15 cellular contexts compared by ENCODE assay signal in the genomic region with DNA sequence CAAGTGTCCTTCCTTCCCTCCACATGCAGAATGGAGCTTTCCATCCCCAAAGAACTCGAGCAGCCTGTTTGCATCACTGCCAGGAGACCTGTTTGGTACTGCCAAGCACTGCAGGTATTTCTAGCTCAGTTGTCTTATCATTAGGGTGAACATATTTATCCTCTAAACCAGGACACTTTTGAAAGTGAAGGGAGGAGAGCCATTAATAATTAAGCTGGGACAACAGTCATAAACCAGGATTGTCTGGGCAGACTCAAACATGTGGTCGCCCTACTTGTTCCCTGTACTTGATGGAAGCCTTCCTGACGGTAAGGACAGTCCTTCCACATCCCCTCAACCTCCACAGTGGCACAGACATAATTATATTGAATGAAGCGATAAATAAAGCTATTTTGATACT.
DNase-seq lines count a peak whose midpoint lies in the region; ATAC-seq and TF ChIP-seq lines count a peak whose summit lies in the region.
"Had no signal": no experiment of that assay in that cellular context is flagged by ENCODE, and none has a peak within 500 bp of the region (broad histone marks: within the 10 kb centered on the region; RNA-seq: fewer than 3 reads in every experiment).

No MANE protein-coding gene starts in this region.

- intact Hi-C loops in activated CD4-positive, alpha-beta T cell treated with anti-CD3 and anti-CD28 coated beads, Interleukin-2, amount 10 ng/mL, durations not matched to agents 24 days and 14 days (cut with micrococcal nuclease): loop anchor here (5.0 to 10.0 kb wide), 3 partner anchors 38 to 97 kb away; no protein-coding TSS in a partner anchor
- intact Hi-C loops in heart left ventricle (cut with DNase I): no loop called here

- H3K27ac Mint-ChIP-seq in activated CD4-positive, alpha-beta T cell treated with anti-CD3 and anti-CD28 coated beads, Interleukin-2, amount 10 ng/mL, durations not matched to agents 24 days and 14 days: peak overlapping the region; percentile 80
- no peak overlapping the region for H3K27ac Mint-ChIP-seq in activated CD4-positive, alpha-beta T cell treated with anti-CD3 and anti-CD28 coated beads, Interleukin-2, amount 10 ng/mL, durations not matched to agents 7 days and 5 days
- peak overlapping the region in 6 of 10 donors; percentile 53 to 89 (median 74) for H3K27ac Mint-ChIP-seq in naive thymus-derived CD8-positive, alpha-beta T cell

- H3K9me3 Mint-ChIP-seq in activated CD4-positive, alpha-beta T cell treated with anti-CD3 and anti-CD28 coated beads, Interleukin-2, amount 10 ng/mL, durations not matched to agents 24 days and 14 days: no peaks in the 10 kb centered on the region
- H3K9me3 Mint-ChIP-seq in activated CD4-positive, alpha-beta T cell treated with anti-CD3 and anti-CD28 coated beads, Interleukin-2, amount 10 ng/mL, durations not matched to agents 7 days and 5 days: no peaks in the 10 kb centered on the region
- H3K9me3 Mint-ChIP-seq in naive thymus-derived CD8-positive, alpha-beta T cell: no peaks in the 10 kb centered on the region

- POLR2A ChIA-PET in activated CD4-positive, alpha-beta T cell treated with anti-CD3 and anti-CD28 coated beads, Interleukin-2, amount 10 ng/mL, durations not matched to agents 7 days and 5 days (lab: Charles Lee): no interaction called here
- POLR2A ChIA-PET in naive thymus-derived CD8-positive, alpha-beta T cell (lab: Charles Lee): no interaction called here

- DNase-seq in activated CD4-positive, alpha-beta T cell treated with anti-CD3 and anti-CD28 coated beads, Interleukin-2, amount 10 ng/mL, durations not matched to agents 24 days and 14 days: no peak
- DNase-seq in activated CD4-positive, alpha-beta T cell treated with anti-CD3 and anti-CD28 coated beads, Interleukin-2, amount 10 ng/mL, durations not matched to agents 7 days and 5 days: no peak
- DNase-seq in HT-29 (ENCODE audit: low spot score) (peak; percentile 56), cerebellar cortex (ENCODE audit: low spot score) (peak; percentile 37), NCI-H2227 treated with DMSO at 0.1 percent for 48 hours (lab: John Stamatoyannopoulos, UW) (no peak), heart left ventricle (no peak)
- DNase-seq in naive thymus-derived CD8-positive, alpha-beta T cell: no peak
- no peak for DNase-seq in NK-92 treated with Interleukin-12 subunit alpha and Interleukin-12 subunit beta, amount 100 ng/mL, for 24 hours (lab: John Stamatoyannopoulos, UW)
- DNase-seq: AML-193, NCI-H1092, NCI-H345, Right ventricle myocardium superior had no signal

- H3K27ac ChIP-seq in heart left ventricle: no peak overlapping the region
- H3K27ac ChIP-seq: HL-60, KMS-11 had no signal

- no peaks in the 10 kb centered on the region for H3K27me3 Mint-ChIP-seq in activated CD4-positive, alpha-beta T cell treated with anti-CD3 and anti-CD28 coated beads, Interleukin-2, amount 10 ng/mL, durations not matched to agents 24 days and 14 days
- no peaks in the 10 kb centered on the region for H3K27me3 Mint-ChIP-seq in activated CD4-positive, alpha-beta T cell treated with anti-CD3 and anti-CD28 coated beads, Interleukin-2, amount 10 ng/mL, durations not matched to agents 7 days and 5 days
- no peaks in the 10 kb centered on the region for H3K27me3 Mint-ChIP-seq in naive thymus-derived CD8-positive, alpha-beta T cell

- H3K4me1 Mint-ChIP-seq in activated CD4-positive, alpha-beta T cell treated with anti-CD3 and anti-CD28 coated beads, Interleukin-2, amount 10 ng/mL, durations not matched to agents 24 days and 14 days: peaks cover 69% of the 10 kb centered on the region
- peaks cover 73% of the 10 kb centered on the region for H3K4me1 Mint-ChIP-seq in activated CD4-positive, alpha-beta T cell treated with anti-CD3 and anti-CD28 coated beads, Interleukin-2, amount 10 ng/mL, durations not matched to agents 7 days and 5 days
- peaks cover 32 to 88% (median 74%) of the 10 kb centered on the region in 4 donors for H3K4me1 Mint-ChIP-seq in naive thymus-derived CD8-positive, alpha-beta T cell

- H3K9me3 ChIP-seq in heart left ventricle: no peaks in the 10 kb centered on the region

- no peaks in the 10 kb centered on the region for H3K27me3 ChIP-seq in heart left ventricle

- H3K4me3 Mint-ChIP-seq in activated CD4-positive, alpha-beta T cell treated with anti-CD3 and anti-CD28 coated beads, Interleukin-2, amount 10 ng/mL, durations not matched to agents 24 days and 14 days: no peak overlapping the region
- H3K4me3 Mint-ChIP-seq in activated CD4-positive, alpha-beta T cell treated with anti-CD3 and anti-CD28 coated beads, Interleukin-2, amount 10 ng/mL, durations not matched to agents 7 days and 5 days: no peak overlapping the region
- H3K4me3 Mint-ChIP-seq in naive thymus-derived CD8-positive, alpha-beta T cell: no peak overlapping the region

- H3K4me1 ChIP-seq in heart left ventricle: peaks cover 0 to 9% (median 0%) of the 10 kb centered on the region in 12 donors

- TF ChIP-seq POLR2A in heart left ventricle (IDR thresholded peaks at IDR 0.05): no peak

- no peak overlapping the region for H3K4me3 ChIP-seq in heart left ventricle

- ATAC-seq in naive thymus-derived CD8-positive, alpha-beta T cell: no peak
- no peak for ATAC-seq in heart left ventricle
- ATAC-seq: Panc1 had no signal

- CTCF ChIA-PET in activated CD4-positive, alpha-beta T cell treated with anti-CD3 and anti-CD28 coated beads, Interleukin-2, amount 10 ng/mL, durations not matched to agents 7 days and 5 days (lab: Charles Lee): interaction anchor here (0.6 to 1.7 kb wide), 5 partner anchors 10 to 152 kb away, joined by 3 to 5 read pairs (median 4); no protein-coding TSS in a partner anchor

- WGBS in heart left ventricle, 4 donors: 78 to 92% (median 87%) methylated on average over 4 of the region's 4 CpGs

- no peaks in the 10 kb centered on the region for H3K36me3 ChIP-seq in heart left ventricle

- no peak for TF ChIP-seq CTCF in heart left ventricle (IDR thresholded peaks at IDR 0.05)

- peaks cover 35% of the 10 kb centered on the region for H3K36me3 Mint-ChIP-seq in activated CD4-positive, alpha-beta T cell treated with anti-CD3 and anti-CD28 coated beads, Interleukin-2, amount 10 ng/mL, durations not matched to agents 24 days and 14 days (ENCODE audit: low read depth)
- peaks cover 14% of the 10 kb centered on the region for H3K36me3 Mint-ChIP-seq in activated CD4-positive, alpha-beta T cell treated with anti-CD3 and anti-CD28 coated beads, Interleukin-2, amount 10 ng/mL, durations not matched to agents 7 days and 5 days (ENCODE audit: low read depth)
- peaks cover 0 to 12% (median 4%) of the 10 kb centered on the region in 3 donors for H3K36me3 Mint-ChIP-seq in naive thymus-derived CD8-positive, alpha-beta T cell

Comparison
In these comparisons a context has a peak if more than half of its experiments do, and no peak if none do; other contexts are left out.
1. DNase-seq: peak in HT-29 (single experiment) and cerebellar cortex (single experiment); none in activated CD4-positive, alpha-beta T cell treated with anti-CD3 and anti-CD28 coated beads, Interleukin-2, amount 10 ng/mL, durations not matched to agents 24 days and 14 days (single experiment), activated CD4-positive, alpha-beta T cell treated with anti-CD3 and anti-CD28 coated beads, Interleukin-2, amount 10 ng/mL, durations not matched to agents 7 days and 5 days (single experiment), naive thymus-derived CD8-positive, alpha-beta T cell (0 of 10), NCI-H2227 treated with DMSO at 0.1 percent for 48 hours (single experiment), heart left ventricle (0 of 5) and NK-92 treated with Interleukin-12 subunit alpha and Interleukin-12 subunit beta, amount 100 ng/mL, for 24 hours (single experiment).